In the genomic region with DNA sequence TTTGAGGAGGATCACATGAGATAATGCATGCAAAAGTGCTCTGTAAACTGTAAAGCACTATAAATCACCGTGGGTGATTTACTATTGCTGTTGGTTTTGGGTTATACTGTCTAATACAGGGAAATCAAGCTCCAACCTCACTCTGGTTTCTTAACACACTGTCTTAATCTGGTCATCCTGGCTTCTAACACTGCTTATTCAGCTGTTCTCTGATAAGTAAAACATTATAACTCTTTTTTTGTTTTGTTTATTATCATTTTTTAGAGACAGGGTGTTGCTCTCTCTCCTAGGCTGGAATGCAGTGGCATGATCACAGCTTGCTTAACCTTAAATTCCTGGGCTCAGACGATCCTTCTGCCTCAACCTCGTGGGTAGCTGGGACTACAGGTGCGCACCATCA, we compare ENCODE assay signal across 20 cellular contexts.
"Had no signal": no experiment of that assay in that cellular context is flagged by ENCODE, and none has a peak within 500 bp of the region (broad histone marks: within the 10 kb centered on the region; RNA-seq: fewer than 3 reads in every experiment).

No MANE protein-coding gene starts in this region.

- H3K4me3 ChIP-seq: body of pancreas, colonic mucosa, gastroesophageal sphincter, SJCRH30, smooth muscle cell, suprapubic skin had no signal

- H3K27me3 ChIP-seq: body of pancreas, colonic mucosa, gastroesophageal sphincter, SJCRH30, suprapubic skin had no signal

- DNase-seq: activated CD4-positive, alpha-beta T cell treated with anti-CD3 and anti-CD28 coated beads, Interleukin-2, amount 50 U/mL, for 4 hours; activated T-cell treated with anti-CD3 and anti-CD28 coated beads for 4 hours; amygdala; body of pancreas; caudate nucleus; colonic mucosa; islet precursor cell; mesenchymal stem cell; naive thymus-derived CD8-positive, alpha-beta T cell; SJCRH30; stimulated activated CD4-positive, alpha-beta T cell treated with anti-CD3 and anti-CD28 coated beads, Interleukin-4, amount 100 ng/mL, for 4 hours; stimulated activated CD8-positive, alpha-beta memory T cell treated with anti-CD3 and anti-CD28 coated beads, Interleukin-4, amount 100 ng/mL, for 48 hours; stimulated activated naive CD4-positive, alpha-beta T cell treated with Interleukin-2 at 50 U/mL for 16 hours; trophoblast cell had no signal

- H3K36me3 ChIP-seq: colonic mucosa, SJCRH30 had no signal

- H3K27ac ChIP-seq: body of pancreas, colonic mucosa, SJCRH30, suprapubic skin had no signal

- ATAC-seq: activated naive CD4-positive, alpha-beta T cell treated with anti-CD3 and anti-CD28 coated beads, Interleukin-2, amount 50 U/mL, for 72 hours; body of pancreas; esophagus mucosa; left lobe of liver had no signal

- H3K9me3 ChIP-seq: body of pancreas, colonic mucosa, gastroesophageal sphincter, SJCRH30, suprapubic skin had no signal

- H3K4me1 ChIP-seq: body of pancreas, colonic mucosa, SJCRH30 had no signal
